Comparison of ENCODE assay signal across 18 cellular contexts in the genomic region with DNA sequence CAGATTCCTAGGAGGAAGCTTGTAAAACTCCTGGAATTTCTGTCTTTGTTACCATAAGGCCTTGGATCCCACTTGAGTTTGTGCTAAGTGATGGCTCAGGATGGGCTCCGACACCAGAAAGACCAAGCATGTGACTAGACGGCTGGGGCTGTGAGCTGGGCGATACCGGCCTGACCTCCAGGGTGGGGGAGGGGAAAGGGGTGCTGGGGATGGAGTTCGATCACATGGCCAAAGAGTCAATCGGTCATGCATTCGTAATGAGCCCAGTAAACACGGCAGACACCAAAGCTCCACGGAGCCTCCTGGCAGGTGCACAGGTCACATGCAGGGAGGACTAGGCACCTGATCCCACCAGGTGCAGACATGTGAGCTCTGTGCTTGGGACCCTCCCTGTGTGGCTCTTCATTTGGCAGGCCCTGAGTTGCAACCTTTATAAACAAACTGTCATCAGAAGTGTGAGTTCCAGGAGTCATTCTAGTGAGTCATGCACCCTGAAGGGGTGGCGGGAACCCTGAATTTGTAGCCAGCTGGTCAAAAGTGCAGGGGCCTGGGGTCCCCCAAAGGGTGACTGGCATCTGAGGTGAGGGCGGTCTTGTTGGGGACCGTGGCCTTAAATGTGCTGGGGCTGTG.
"Had no signal": no experiment of that assay in that cellular context is flagged by ENCODE, and none has a peak within 500 bp of the region (broad histone marks: within the 10 kb centered on the region; RNA-seq: fewer than 3 reads in every experiment).

No MANE protein-coding gene starts in this region.

- H3K27me3 Mint-ChIP-seq: activated CD8-positive, alpha-beta T cell treated with anti-CD3 and anti-CD28 coated beads for 36 hours had no signal

- H3K4me1 Mint-ChIP-seq: natural killer cell had no signal

- H3K4me1 ChIP-seq: prostate gland, upper lobe of left lung had no signal

- H3K27me3 ChIP-seq: gastroesophageal sphincter, sigmoid colon, suprapubic skin, upper lobe of left lung had no signal

- DNase-seq: activated CD8-positive, alpha-beta memory T cell treated with anti-CD3 and anti-CD28 coated beads, Interleukin-2, amount 50 U/mL, for 48 hours; activated CD8-positive, alpha-beta T cell treated with anti-CD3 and anti-CD28 coated beads for 36 hours; activated naive CD4-positive, alpha-beta T cell treated with Interleukin-2 at 50 U/mL for 16 hours; effector CD4-positive, alpha-beta T cell; natural killer cell; nucleus accumbens; sigmoid colon; stimulated activated CD4-positive, alpha-beta T cell treated with anti-CD3 and anti-CD28 coated beads, Interleukin-12 subunit alpha, Interleukin-12 subunit beta, amount 100 ng/mL, for 4 hours; stimulated activated naive CD4-positive, alpha-beta T cell treated with Interleukin-2 at 50 U/mL for 16 hours; T-helper 9 cell; upper lobe of left lung had no signal

- H3K27ac Mint-ChIP-seq: activated CD8-positive, alpha-beta T cell treated with anti-CD3 and anti-CD28 coated beads for 36 hours; activated T-helper 1 cell treated with anti-CD3 and anti-CD28 coated beads, Interleukin-12 subunit alpha, Interleukin-12 subunit beta, Interleukin-2, Interleukin-4 antibody, amounts not matched to agents 30 ng/mL and 10 ng/mL and 1 ng/mL, durations not matched to agents 14 hours and 24 hours and 36 hours; natural killer cell had no signal

- H3K9me3 ChIP-seq: gastroesophageal sphincter, prostate gland, sigmoid colon, suprapubic skin, upper lobe of left lung had no signal

- H3K36me3 Mint-ChIP-seq: natural killer cell had no signal

- ATAC-seq: activated CD8-positive, alpha-beta T cell treated with anti-CD3 and anti-CD28 coated beads for 36 hours; gastroesophageal sphincter; natural killer cell had no signal

- H3K4me3 ChIP-seq: coronary artery, gastroesophageal sphincter, prostate gland, sigmoid colon, suprapubic skin, upper lobe of left lung had no signal

- H3K4me3 Mint-ChIP-seq: activated CD8-positive, alpha-beta T cell treated with anti-CD3 and anti-CD28 coated beads for 36 hours; activated T-helper 1 cell treated with anti-CD3 and anti-CD28 coated beads, Interleukin-12 subunit alpha, Interleukin-12 subunit beta, Interleukin-2, Interleukin-4 antibody, amounts not matched to agents 30 ng/mL and 10 ng/mL and 1 ng/mL, durations not matched to agents 14 hours and 24 hours and 36 hours; natural killer cell had no signal

- H3K9me3 Mint-ChIP-seq: activated CD8-positive, alpha-beta T cell treated with anti-CD3 and anti-CD28 coated beads for 36 hours; activated T-helper 1 cell treated with anti-CD3 and anti-CD28 coated beads, Interleukin-12 subunit alpha, Interleukin-12 subunit beta, Interleukin-2, Interleukin-4 antibody, amounts not matched to agents 30 ng/mL and 10 ng/mL and 1 ng/mL, durations not matched to agents 14 hours and 24 hours and 36 hours; natural killer cell had no signal

- H3K27ac ChIP-seq: coronary artery, gastroesophageal sphincter, prostate gland, suprapubic skin, upper lobe of left lung, VCaP had no signal

- FAIRE-seq: endothelial cell of umbilical vein had no signal
